Comparison of ENCODE assay signal across 12 cellular contexts in genomic region chr4:158159054-158159717, GRCh38. TPM values are rescaled to one million over a fixed set of nuclear protein-coding genes. Genes with fewer than 3 reads are reported as not detected.
DNase-seq lines count a peak whose midpoint lies in the region; ATAC-seq, FAIRE-seq and TF ChIP-seq lines count a peak whose summit lies in the region.
"Had no signal": no experiment of that assay in that cellular context is flagged by ENCODE, and none has a peak within 500 bp of the region (broad histone marks: within the 10 kb centered on the region; RNA-seq: fewer than 3 reads in every experiment).

No MANE protein-coding gene starts in this region.

- no peak for TF ChIP-seq RAD21 in IMR-90 (IDR thresholded peaks at IDR 0.05; ENCODE audit: low read length)

- TF ChIP-seq CTCF in IMR-90 (conservative IDR thresholded peaks at IDR 0.05; ENCODE audit: low read depth, low read length) (no peak), bronchial epithelial cell (IDR thresholded peaks at IDR 0.05; ENCODE audit: insufficient read depth, low read length, severe bottlenecking) (no peak), mesothelial cell of epicardium (IDR thresholded peaks at IDR 0.05; ENCODE audit: unreplicated experiment) (no peak), body of pancreas (IDR thresholded peaks at IDR 0.05) (no peak)

- no peak overlapping the region for H4K8ac ChIP-seq in IMR-90 (ENCODE audit: low read depth in 2 of 2, low read length in 2 of 2)

- BruUV-seq in IMR-90 (replicated peaks; lab: Mats Ljungman, UMichigan) = no TSS peak

- CTCF ChIA-PET in IMR-90 (lab: Yijun Ruan, JAX) = no interaction called here

- no peak overlapping the region for H3K4me3 Mint-ChIP-seq in mesothelial cell of epicardium

- no peak overlapping the region for H3K4me3 ChIP-seq in IMR-90 (ENCODE audit: insufficient read depth, low read depth, low read length)
- H3K4me3 ChIP-seq in bronchial epithelial cell (ENCODE audit: low read depth, low read length) = no peak overlapping the region
- H3K4me3 ChIP-seq in body of pancreas = no peak overlapping the region

- H3K56ac ChIP-seq in IMR-90 (ENCODE audit: extremely low read depth, insufficient read depth, low read length) = no peak overlapping the region

- no peaks in the 10 kb centered on the region for H3K9me3 Mint-ChIP-seq in mesothelial cell of epicardium

- no peak overlapping the region for H4K5ac ChIP-seq in IMR-90 (ENCODE audit: low read depth, low read length)

- dilution Hi-C loops in IMR-90 (cut with HindIII; ENCODE audit: low sequenced_read_pairs, unreplicated experiment) = no loop called here

- H2BK120ac ChIP-seq in IMR-90 (ENCODE audit: low read depth, low read length) = no peak overlapping the region

- H3K14ac ChIP-seq in IMR-90 (replicated peaks; ENCODE audit: low read depth, low read length) = no peak overlapping the region

- no peaks in the 10 kb centered on the region; the same call in 1 of the 2 replicates for H3K9me1 ChIP-seq in IMR-90 (ENCODE audit: insufficient read depth, low read length)

- H3K27me3 ChIP-seq in IMR-90 (ENCODE audit: control insufficient read depth, insufficient read depth, low read length) (no peaks in the 10 kb centered on the region), bronchial epithelial cell (ENCODE audit: control insufficient read depth, insufficient read depth, low read length) (no peaks in the 10 kb centered on the region), body of pancreas (no peaks in the 10 kb centered on the region)

- intact Hi-C loops in IMR-90 (cut with micrococcal nuclease) (loop anchor here (5.0 kb wide), 1 partner anchor 37 kb away; no protein-coding TSS in a partner anchor), body of pancreas (cut with DNase I) (no loop called here)

- no peak overlapping the region for H3K23ac ChIP-seq in IMR-90 (ENCODE audit: low read depth, low read length)

- H3K79me1 ChIP-seq in IMR-90 (ENCODE audit: low read depth in 1 of 2, low read length in 2 of 2) = no peaks in the 10 kb centered on the region

- H3K4me1 Mint-ChIP-seq in mesothelial cell of epicardium = peaks cover 60% of the 10 kb centered on the region

- DNase-seq in EH (ENCODE audit: low read depth) = peak; percentile 21
- DNase-seq in IMR-90 = peak; percentile 87
- DNase-seq in bronchial epithelial cell (ENCODE audit: low read depth) = peak; percentile 94
- no peak for DNase-seq in mesothelial cell of epicardium (ENCODE audit: low spot score in 2 of 2, unreplicated experiment in 2 of 2)
- no peak for DNase-seq in ecto neural progenitor cell (ENCODE audit: low spot score)
- no peak for DNase-seq in cerebellum (ENCODE audit: low spot score)
- no peak for DNase-seq in body of pancreas
- DNase-seq: activated effector memory CD4-positive, alpha-beta T cell treated with anti-CD3 and anti-CD28 coated beads, Interleukin-2, amount 50 U/mL, for 16 hours; NCI-H510A; stimulated activated CD4-positive, alpha-beta T cell treated with anti-CD3 and anti-CD28 coated beads, Interleukin-1b, Interleukin-23, amount 100 ng/mL, for 48 hours; substantia nigra had no signal

- H3K4me1 ChIP-seq in IMR-90 (ENCODE audit: control insufficient read depth, insufficient read depth, low read length) = peaks cover 4% of the 10 kb centered on the region; the same call in 1 of the 2 replicates
- no peaks in the 10 kb centered on the region for H3K4me1 ChIP-seq in body of pancreas

- no peak overlapping the region for H3K4ac ChIP-seq in IMR-90 (ENCODE audit: low read depth, low read length)

- H3K36me3 Mint-ChIP-seq in mesothelial cell of epicardium = peaks cover 5% of the 10 kb centered on the region

- POLR2A ChIA-PET in IMR-90 (lab: Charles Lee; ENCODE audit: unreplicated experiment) = no interaction called here

- no peak overlapping the region for H3K27ac ChIP-seq in IMR-90 (ENCODE audit: insufficient read depth, low read length)
- H3K27ac ChIP-seq in body of pancreas = no peak overlapping the region

- no peak overlapping the region for H3K9ac ChIP-seq in IMR-90 (ENCODE audit: low read depth, low read length)

- H3K4me2 ChIP-seq in IMR-90 (ENCODE audit: low read depth, low read length) = no peak overlapping the region

- no peak for TF ChIP-seq POLR2A in IMR-90 (IDR thresholded peaks at IDR 0.05; ENCODE audit: low read depth, low read length)
- no peak for TF ChIP-seq POLR2A in body of pancreas (IDR thresholded peaks at IDR 0.05)

- 100% methylated on average over 1 of the region's 3 CpGs; no CpG with 5 or more reads in 1 of the 2 experiments for WGBS in IMR-90 (ENCODE audit: extremely low coverage in 2 of 2, insufficient read length in 1 of 2), 2 experiments
- 75 to 80% methylated on average over 3 of the region's 3 CpGs for WGBS in body of pancreas, 2 donors

- no peak overlapping the region for H2AFZ ChIP-seq in IMR-90 (replicated peaks; ENCODE audit: low read length, poor library complexity)

- H2BK15ac ChIP-seq in IMR-90 (ENCODE audit: low read depth, low read length) = no peak overlapping the region

- in situ Hi-C loops in IMR-90 (cut with MboI; ENCODE audit: low sequenced_read_pairs) = no loop called here

- ATAC-seq in IMR-90 (ENCODE audit: low read depth) (peak; percentile 36; the same call in 1 of the 2 replicates), body of pancreas (no peak), HG03039 (IDR thresholded peaks at IDR 0.05; ENCODE audit: unreplicated experiment) (no peak)

- FAIRE-seq in bronchial epithelial cell (lab: Jason Lieb, UNC) = no peak

- H2BK5ac ChIP-seq in IMR-90 (ENCODE audit: low read depth, low read length, poor library complexity, severe bottlenecking) = peak overlapping the region; percentile 34

- peak overlapping the region; percentile 28; the same call in 1 of the 2 replicates for H3K18ac ChIP-seq in IMR-90 (ENCODE audit: low read depth, low read length)

- no peak overlapping the region for H4K91ac ChIP-seq in IMR-90 (ENCODE audit: insufficient read depth, low read depth, low read length)

- no peak overlapping the region for H2AK9ac ChIP-seq in IMR-90 (replicated peaks; ENCODE audit: low read depth, low read length, poor library complexity)

- H3K36me3 ChIP-seq in IMR-90 (ENCODE audit: control insufficient read depth, insufficient read depth, low read length) (peaks cover 2% of the 10 kb centered on the region; the same call in 1 of the 2 replicates), bronchial epithelial cell (ENCODE audit: control insufficient read depth, insufficient read depth, low read length) (no peaks in the 10 kb centered on the region), body of pancreas (replicated peaks in 1 of 2; ENCODE audit: insufficient read depth in 1 of 2, low read depth in 2 of 2) (no peaks in the 10 kb centered on the region)

- peak overlapping the region; percentile 81 for H3K27ac Mint-ChIP-seq in mesothelial cell of epicardium

- no peak overlapping the region for H2BK20ac ChIP-seq in IMR-90 (ENCODE audit: low read depth, low read length)

- H3K27me3 Mint-ChIP-seq in mesothelial cell of epicardium (ENCODE audit: low read depth) = no peaks in the 10 kb centered on the region

- H3K9me3 ChIP-seq in IMR-90 (ENCODE audit: control insufficient read depth, insufficient read depth, low read length) (no peaks in the 10 kb centered on the region), body of pancreas (no peaks in the 10 kb centered on the region)

- H2AK5ac ChIP-seq in IMR-90 (ENCODE audit: low read depth, low read length) = no peak overlapping the region

- no peaks in the 10 kb centered on the region for H4K20me1 ChIP-seq in IMR-90 (ENCODE audit: insufficient read depth, low read length)

TF ChIP-seq in IMR-90, 13 proteins besides CTCF, POLR2A, EP300 and RAD21:
- no peak for TF ChIP-seq ELK1 (IDR thresholded peaks at IDR 0.05; ENCODE audit: borderline replicate concordance, low read depth, low read length)
- TF ChIP-seq CEBPB (IDR thresholded peaks at IDR 0.05; ENCODE audit: low read depth, low read length) = peak; percentile 84
- peak; percentile 48; the same call in 1 of the 2 replicates for TF ChIP-seq FOS (IDR thresholded peaks at IDR 0.05; ENCODE audit: low read depth, low read length)
- no peak for TF ChIP-seq BHLHE40 (IDR thresholded peaks at IDR 0.05; ENCODE audit: low read depth, low read length)
- TF ChIP-seq MAFK (IDR thresholded peaks at IDR 0.05; ENCODE audit: low read depth, low read length) = peak; percentile 15; the same call in 1 of the 2 replicates
- no peak for TF ChIP-seq SMC3 (IDR thresholded peaks at IDR 0.05; ENCODE audit: low read depth, low read length)

RNA-seq across cellular contexts. Expression of gene GASK1B, which starts 13.6 kb away (rescaled TPM):
- total RNA-seq in IMR-90 (2012; rRNA removed) (4.1 and 6.7 TPM in 2 replicates), bronchial epithelial cell (1.2 and 2.1 TPM in 2 replicates), mesothelial cell of epicardium (28.3 to 29.1 TPM (median 29.0 TPM) in 3 replicates), cerebellum (30.6 TPM), body of pancreas (10 to 100 TPM; 15.5 to 22.3 TPM)
- polyA plus RNA-seq in IMR-90 (2012; rRNA removed) = 4.5 and 5.4 TPM in 2 replicates
- 1.9 and 4.6 TPM in 2 replicates for polyA plus RNA-seq in IMR-90 (2012; cell fraction: cytosol; rRNA removed)
- polyA plus RNA-seq in IMR-90 (2012; cell fraction: nucleus; rRNA removed; ENCODE audit: low replicate concordance) = 2.3 and 5.6 TPM in 2 replicates

RNA-seq across cellular contexts. Expression of gene TMEM144, which starts 51.1 kb away (rescaled TPM):
- 1.9 and 2.2 TPM in 2 replicates for total RNA-seq in IMR-90 (2012; rRNA removed)
- 0.39 and 0.58 TPM in 2 replicates for polyA plus RNA-seq in IMR-90 (2012; rRNA removed)
- polyA plus RNA-seq in IMR-90 (2012; cell fraction: cytosol; rRNA removed) = 0.09 and 0.39 TPM in 2 replicates
- 0.04 and 0.68 TPM in 2 replicates for polyA plus RNA-seq in IMR-90 (2012; cell fraction: nucleus; rRNA removed; ENCODE audit: low replicate concordance)
- 4.2 and 6.9 TPM in 2 replicates for total RNA-seq in bronchial epithelial cell
- total RNA-seq in mesothelial cell of epicardium = 5.4 to 6.3 TPM (median 5.7 TPM) in 3 replicates
- 4.0 TPM for total RNA-seq in cerebellum
- total RNA-seq in body of pancreas = 10 to 100 TPM; 10.5 to 13.0 TPM

Comparison
In these comparisons a context has a peak if more than half of its experiments do, and no peak if none do; other contexts are left out.
1. DNase-seq: peak in EH (single experiment), IMR-90 (single experiment) and bronchial epithelial cell (single experiment); none in mesothelial cell of epicardium (0 of 2), ecto neural progenitor cell (single experiment), cerebellum (single experiment) and body of pancreas (0 of 4).